9 cellular contexts compared by ENCODE assay signal in genomic region chr20:50460115-50460607, GRCh38. TPM values are rescaled to one million over a fixed set of nuclear protein-coding genes. Genes with fewer than 3 reads are reported as not detected.
DNase-seq lines count a peak whose midpoint lies in the region; ATAC-seq and TF ChIP-seq lines count a peak whose summit lies in the region.
"Had no signal": no experiment of that assay in that cellular context is flagged by ENCODE, and none has a peak within 500 bp of the region (broad histone marks: within the 10 kb centered on the region; RNA-seq: fewer than 3 reads in every experiment).

No MANE protein-coding gene starts in this region.

- H3K27me3 ChIP-seq in BLaER1 (no peaks in the 10 kb centered on the region), RWPE2 (ENCODE audit: insufficient read depth, poor library complexity, severe bottlenecking) (no peaks in the 10 kb centered on the region), gastrocnemius medialis (no peaks in the 10 kb centered on the region), SK-N-SH (ENCODE audit: insufficient read depth) (no peaks in the 10 kb centered on the region)
- H3K27me3 ChIP-seq: brain microvascular endothelial cell had no signal

- TF ChIP-seq CTCF in RWPE2 (IDR thresholded peaks at IDR 0.05; ENCODE audit: poor library complexity, severe bottlenecking) (no peak), gastrocnemius medialis (IDR thresholded peaks at IDR 0.05 in 4 of 5, conservative IDR thresholded peaks at IDR 0.05 in 1 of 5) (no peak), SK-N-SH (IDR thresholded peaks at IDR 0.05) (no peak)

- H4K20me1 ChIP-seq in BLaER1 (no peaks in the 10 kb centered on the region), SK-N-SH (ENCODE audit: insufficient read depth) (no peaks in the 10 kb centered on the region)

- ATAC-seq in RWPE2 (ENCODE audit: low read depth) (no peak), left ventricle myocardium superior (peak; percentile 40), gastrocnemius medialis (peak; percentile 3 to 28), HG02840 (IDR thresholded peaks at IDR 0.05; ENCODE audit: low FRiP score, unreplicated experiment) (no peak), HG03354 (IDR thresholded peaks at IDR 0.05; ENCODE audit: poor library complexity, severe bottlenecking, unreplicated experiment) (no peak)

- CTCF ChIA-PET in SK-N-SH (lab: Yijun Ruan, JAX) = interaction anchor here (0.6 to 16.2 kb wide), 9 partner anchors 9 to 275 kb away, joined by 3 to 281 read pairs (median 3); partner anchors contain the start of gene CEBPB

- in situ Hi-C loops in gastrocnemius medialis (cut with MboI; ENCODE audit: low sequenced_read_pairs in 4 of 4) = loop anchor here (5.0 to 25.0 kb wide), 6 partner anchors 58 to 273 kb away; no protein-coding TSS in a partner anchor

- H3K9ac ChIP-seq in BLaER1 (no peak overlapping the region), SK-N-SH (no peak overlapping the region)

- H3K79me2 ChIP-seq in SK-N-SH (ENCODE audit: insufficient read depth) = no peaks in the 10 kb centered on the region

- 59% methylated on average over 7 of the region's 9 CpGs for WGBS in SK-N-SH (ENCODE audit: low lambda C conversion rate)

- H3K4me2 ChIP-seq in BLaER1 (peak overlapping the region; percentile 31), SK-N-SH (no peak overlapping the region)

- H3K27ac ChIP-seq in BLaER1 = no peak overlapping the region
- H3K27ac ChIP-seq in RWPE2 (ENCODE audit: poor library complexity, severe bottlenecking) = peak overlapping the region; percentile 3
- peak overlapping the region; percentile 68 to 80 (median 78) for H3K27ac ChIP-seq in gastrocnemius medialis
- no peak overlapping the region for H3K27ac ChIP-seq in SK-N-SH (ENCODE audit: low read depth in 2 of 2, low read length in 1 of 2)
- H3K27ac ChIP-seq: brain microvascular endothelial cell had no signal

- H3K4me1 ChIP-seq in BLaER1 (peaks cover 51% of the 10 kb centered on the region), RWPE2 (ENCODE audit: insufficient read depth, poor library complexity, severe bottlenecking) (peaks cover 13% of the 10 kb centered on the region), gastrocnemius medialis (peaks cover 18 to 21% of the 10 kb centered on the region in 2 donors), SK-N-SH (ENCODE audit: control insufficient read depth in 1 of 2, insufficient read depth in 2 of 2, low read depth in 1 of 2, low read length in 1 of 2) (peaks cover 0 to 8% of the 10 kb centered on the region in 2 experiments; a peak in 2 of 4 replicates)

- TF ChIP-seq POLR2A in gastrocnemius medialis (IDR thresholded peaks at IDR 0.05) = no peak

- H2AFZ ChIP-seq in SK-N-SH (ENCODE audit: low read depth) = no peak overlapping the region

- POLR2A ChIA-PET in SK-N-SH (lab: Yijun Ruan, JAX) = no interaction called here

- DNase-seq in RWPE2 (ENCODE audit: low spot score) (no peak), left ventricle myocardium superior (no peak), gastrocnemius medialis (no peak), NCI-H2081 treated with DMSO at 0.1 percent for 48 hours (lab: John Stamatoyannopoulos, UW) (no peak), SK-N-SH (no peak)

- H3K9me3 ChIP-seq in BLaER1 (no peaks in the 10 kb centered on the region), RWPE2 (ENCODE audit: severe bottlenecking) (no peaks in the 10 kb centered on the region), gastrocnemius medialis (no peaks in the 10 kb centered on the region), SK-N-SH (no peaks in the 10 kb centered on the region)

- no peak for TF ChIP-seq RAD21 in SK-N-SH (IDR thresholded peaks at IDR 0.05; ENCODE audit: low read length)

- H3K9me2 ChIP-seq in SK-N-SH = no peaks in the 10 kb centered on the region

- TF ChIP-seq EP300 in SK-N-SH (IDR thresholded peaks at IDR 0.05; ENCODE audit: borderline replicate concordance in 1 of 2, low read depth in 1 of 2, low read length in 1 of 2) = no peak

- intact Hi-C loops in left ventricle myocardium superior (cut with micrococcal nuclease) = loop anchor here (5.0 kb wide), 1 partner anchor 273 kb away; no protein-coding TSS in a partner anchor
- intact Hi-C loops in gastrocnemius medialis (cut with DNase I; ENCODE audit: low total_unique reads) = loop anchor here (1.0 to 10.0 kb wide), 7 partner anchors 60 to 345 kb away; partner anchors contain the start of gene UBE2V1

- H3K36me3 ChIP-seq in BLaER1 (no peaks in the 10 kb centered on the region), RWPE2 (ENCODE audit: low read depth) (no peaks in the 10 kb centered on the region), gastrocnemius medialis (no peaks in the 10 kb centered on the region), SK-N-SH (replicated peaks in 1 of 2; ENCODE audit: control insufficient read depth in 1 of 2, insufficient read depth in 2 of 2, low read length in 1 of 2) (no peaks in the 10 kb centered on the region)
- H3K36me3 ChIP-seq: brain microvascular endothelial cell had no signal

- peaks cover 5% of the 10 kb centered on the region for H3F3A ChIP-seq in SK-N-SH (replicated peaks; ENCODE audit: insufficient read depth)

- H3K4me3 ChIP-seq in BLaER1 (no peak overlapping the region), RWPE2 (ENCODE audit: severe bottlenecking) (no peak overlapping the region), gastrocnemius medialis (no peak overlapping the region), SK-N-SH (ENCODE audit: low read depth in 2 of 2, low read length in 1 of 2) (no peak overlapping the region)

TF ChIP-seq in SK-N-SH, 30 proteins besides CTCF, POLR2A, EP300 and RAD21:
- TF ChIP-seq TEAD4 (IDR thresholded peaks at IDR 0.05; ENCODE audit: borderline replicate concordance, insufficient read depth) (no peak), YY1 (IDR thresholded peaks at IDR 0.05; ENCODE audit: low read depth) (no peak)

RNA-seq across cellular contexts. Expression of gene PTPN1, which starts 50.0 kb away (rescaled TPM):
- 24.1 TPM for total RNA-seq in left ventricle myocardium superior
- total RNA-seq in gastrocnemius medialis = 10 to 100 TPM; 21.8 to 46.8 (median 44.4) TPM
- polyA plus RNA-seq in SK-N-SH (2012; rRNA removed) = 23.6 and 25.2 TPM in 2 replicates
- polyA plus RNA-seq in SK-N-SH (2012; cell fraction: cytosol; rRNA removed) = 26.2 and 27.0 TPM in 2 replicates
- 25.5 and 40.8 TPM in 2 replicates for polyA plus RNA-seq in SK-N-SH (2012; cell fraction: nucleus; rRNA removed)

Comparison
In these comparisons a context has a peak if more than half of its experiments do, and no peak if none do; other contexts are left out.
1. H3K27ac ChIP-seq: peak in RWPE2 (single experiment) and gastrocnemius medialis (4 of 4); none in BLaER1 (single experiment) and SK-N-SH (0 of 2).
2. ATAC-seq: peak in left ventricle myocardium superior (single experiment) and gastrocnemius medialis (2 of 2); none in RWPE2 (single experiment), HG02840 (single experiment) and HG03354 (single experiment).